9 cellular contexts compared by ENCODE assay signal in the genomic region with DNA sequence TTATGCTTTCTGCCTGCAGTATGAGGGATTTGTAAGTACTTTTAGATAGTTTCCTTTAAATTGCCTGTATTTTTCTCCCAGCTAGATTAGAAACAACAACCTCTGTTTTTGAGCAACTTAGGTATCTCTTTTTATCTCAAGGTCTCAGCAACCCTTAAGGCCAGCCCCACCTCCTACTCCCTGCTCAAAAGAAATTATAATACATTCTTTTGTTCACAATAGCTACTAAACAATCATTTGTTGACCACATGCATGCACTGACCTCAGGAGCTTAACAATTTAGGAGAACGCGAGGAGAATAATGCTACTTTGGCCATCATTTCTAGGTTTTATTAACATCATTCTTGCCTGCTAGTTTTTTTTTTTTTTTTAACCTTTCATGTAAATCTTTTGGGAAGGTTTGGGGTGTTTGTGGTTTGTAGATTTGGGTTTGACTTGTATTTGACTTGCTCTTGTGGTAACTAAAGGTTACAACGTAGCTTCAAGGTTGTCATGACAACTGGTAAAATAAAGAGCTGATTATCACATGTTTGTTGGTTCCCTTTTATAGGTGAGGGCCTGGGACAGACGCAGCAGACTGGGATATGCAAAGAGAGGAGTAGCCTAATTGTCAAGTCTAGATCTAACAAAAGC. TPM values are rescaled to one million over a fixed set of nuclear protein-coding genes. Genes with fewer than 3 reads are reported as not detected.
DNase-seq lines count a peak whose midpoint lies in the region; ATAC-seq and TF ChIP-seq lines count a peak whose summit lies in the region.
"Had no signal": no experiment of that assay in that cellular context is flagged by ENCODE, and none has a peak within 500 bp of the region (broad histone marks: within the 10 kb centered on the region; RNA-seq: fewer than 3 reads in every experiment).

No MANE protein-coding gene starts in this region.

- WGBS in transverse colon (ENCODE audit: low coverage in 1 of 2), 2 donors, result 48 to 78% methylated on average over 2 to 4 of the region's 4 CpGs

- no peaks in the 10 kb centered on the region for H3K36me3 ChIP-seq in CD8-positive, alpha-beta T cell (ENCODE audit: insufficient read depth, low read length)
- no peaks in the 10 kb centered on the region for H3K36me3 ChIP-seq in transverse colon

- H3K9me3 ChIP-seq in CD8-positive, alpha-beta T cell (ENCODE audit: low read length), result no peaks in the 10 kb centered on the region
- no peaks in the 10 kb centered on the region for H3K9me3 ChIP-seq in transverse colon

- TF ChIP-seq EP300 in transverse colon (IDR thresholded peaks at IDR 0.05; ENCODE audit: low read depth), result no peak

- POLR2A ChIA-PET in CD8-positive, alpha-beta T cell (lab: Charles Lee), result no interaction called here
- POLR2A ChIA-PET in activated naive CD8-positive, alpha-beta T cell treated with anti-CD3 and anti-CD28 coated beads, Interleukin-2, amount 10 ng/mL, durations not matched to agents 7 days and 5 days (lab: Charles Lee), result interaction anchor here (0.7 to 1.2 kb wide), 2 partner anchors 130 to 617 kb away, joined by 4 read pairs; no protein-coding TSS in a partner anchor

- DNase-seq in CD8-positive, alpha-beta T cell, result peak in 2 of 7 experiments; percentile 25 to 27
- DNase-seq in activated naive CD8-positive, alpha-beta T cell treated with anti-CD3 and anti-CD28 coated beads, Interleukin-2, amount 10 ng/mL, durations not matched to agents 7 days and 5 days, result no peak
- DNase-seq in transverse colon (no peak), H4 (ENCODE audit: low spot score) (no peak), mucosa of gallbladder (ENCODE audit: low spot score) (no peak), left lobe of liver (ENCODE audit: low spot score) (no peak)

- no peaks in the 10 kb centered on the region for H3K9me3 Mint-ChIP-seq in CD8-positive, alpha-beta T cell
- H3K9me3 Mint-ChIP-seq in activated naive CD8-positive, alpha-beta T cell treated with anti-CD3 and anti-CD28 coated beads, Interleukin-2, amount 10 ng/mL, durations not matched to agents 7 days and 5 days, result no peaks in the 10 kb centered on the region
- H3K9me3 Mint-ChIP-seq: activated naive CD4-positive, alpha-beta T cell treated with anti-CD3 and anti-CD28 coated beads, Interleukin-2, amount 50 U/mL, for 72 hours had no signal

- H3K4me1 ChIP-seq in CD8-positive, alpha-beta T cell (ENCODE audit: insufficient read depth, low read length), result no peaks in the 10 kb centered on the region
- peaks cover 0 to 4% (median 0%) of the 10 kb centered on the region in 4 donors for H3K4me1 ChIP-seq in transverse colon

- H3K27me3 ChIP-seq in CD8-positive, alpha-beta T cell (ENCODE audit: insufficient read depth, low read length), result no peaks in the 10 kb centered on the region
- no peaks in the 10 kb centered on the region for H3K27me3 ChIP-seq in transverse colon

- intact Hi-C loops in CD8-positive, alpha-beta T cell (cut with DNase I, micrococcal nuclease), result no loop called here
- intact Hi-C loops in transverse colon (cut with DNase I; ENCODE audit: low total_unique reads), result no loop called here

- in situ Hi-C loops in transverse colon (cut with MboI; ENCODE audit: low pct_ligation_motif_present in 1 of 4, low pct_unique_long_range_greater_than_20kb in 1 of 4, low sequenced_read_pairs in 3 of 4), result no loop called here

- no peak overlapping the region for H3K4me3 Mint-ChIP-seq in CD8-positive, alpha-beta T cell
- H3K4me3 Mint-ChIP-seq in activated naive CD8-positive, alpha-beta T cell treated with anti-CD3 and anti-CD28 coated beads, Interleukin-2, amount 10 ng/mL, durations not matched to agents 7 days and 5 days, result peak overlapping the region; percentile 38

- no peak overlapping the region for H3K4me3 ChIP-seq in CD8-positive, alpha-beta T cell (ENCODE audit: low read depth, low read length)
- no peak overlapping the region for H3K4me3 ChIP-seq in transverse colon

- no peak overlapping the region for H3K27ac ChIP-seq in CD8-positive, alpha-beta T cell (ENCODE audit: low read depth, low read length)
- no peak overlapping the region for H3K27ac ChIP-seq in transverse colon

- no peaks in the 10 kb centered on the region for H3K27me3 Mint-ChIP-seq in CD8-positive, alpha-beta T cell (ENCODE audit: low read depth)
- H3K27me3 Mint-ChIP-seq in activated naive CD8-positive, alpha-beta T cell treated with anti-CD3 and anti-CD28 coated beads, Interleukin-2, amount 10 ng/mL, durations not matched to agents 7 days and 5 days, result no peaks in the 10 kb centered on the region

- no peak for TF ChIP-seq POLR2A in transverse colon (IDR thresholded peaks at IDR 0.05)

- H3K4me1 Mint-ChIP-seq in CD8-positive, alpha-beta T cell (ENCODE audit: low read depth), result peaks cover 20% of the 10 kb centered on the region
- peaks cover 16% of the 10 kb centered on the region for H3K4me1 Mint-ChIP-seq in activated naive CD8-positive, alpha-beta T cell treated with anti-CD3 and anti-CD28 coated beads, Interleukin-2, amount 10 ng/mL, durations not matched to agents 7 days and 5 days

- H3K27ac Mint-ChIP-seq in CD8-positive, alpha-beta T cell, result peak overlapping the region; percentile 91
- peak overlapping the region; percentile 25 for H3K27ac Mint-ChIP-seq in activated naive CD8-positive, alpha-beta T cell treated with anti-CD3 and anti-CD28 coated beads, Interleukin-2, amount 10 ng/mL, durations not matched to agents 7 days and 5 days

- peaks cover 10% of the 10 kb centered on the region for H3K36me3 Mint-ChIP-seq in CD8-positive, alpha-beta T cell
- no peaks in the 10 kb centered on the region for H3K36me3 Mint-ChIP-seq in activated naive CD8-positive, alpha-beta T cell treated with anti-CD3 and anti-CD28 coated beads, Interleukin-2, amount 10 ng/mL, durations not matched to agents 7 days and 5 days

- CTCF ChIA-PET in CD8-positive, alpha-beta T cell (lab: Charles Lee), result interaction anchor here (0.6 kb wide), 1 partner anchor 1805 kb away, joined by 4 read pairs; no protein-coding TSS in a partner anchor

- no peak for ATAC-seq in CD8-positive, alpha-beta T cell
- ATAC-seq in GM19351 (IDR thresholded peaks at IDR 0.05; ENCODE audit: unreplicated experiment) (peak; percentile 57), HG03565 (IDR thresholded peaks at IDR 0.05; ENCODE audit: unreplicated experiment) (peak; percentile 66), left lobe of liver (no peak)
- ATAC-seq in activated naive CD8-positive, alpha-beta T cell treated with anti-CD3 and anti-CD28 coated beads, Interleukin-2, amount 10 ng/mL, durations not matched to agents 7 days and 5 days (ENCODE audit: low read depth), result no peak

- no peak for TF ChIP-seq CTCF in CD8-positive, alpha-beta T cell (IDR thresholded peaks at IDR 0.05)
- no peak for TF ChIP-seq CTCF in transverse colon (IDR thresholded peaks at IDR 0.05)

RNA-seq across cellular contexts. Expression of gene PABIR2, which starts 6.7 kb away (rescaled TPM):
- total RNA-seq in CD8-positive, alpha-beta T cell, result 10 to 100 TPM; 27.1 to 27.8 TPM
- 10 to 100 TPM; 59.7 to 64.5 TPM for total RNA-seq in activated naive CD8-positive, alpha-beta T cell treated with anti-CD3 and anti-CD28 coated beads, Interleukin-2, amount 10 ng/mL, durations not matched to agents 7 days and 5 days
- total RNA-seq in transverse colon (10 to 100 TPM in 3 of 4 donors, 1 to 10 TPM in 1; 3.4 to 23.3 (median 14.4) TPM), mucosa of gallbladder (18.4 TPM), left lobe of liver (4.8 TPM)
- 12.8 and 14.8 TPM in 2 replicates for total RNA-seq in H4 (2014; rRNA removed; shearing (Covaris generic))

Comparison
In these comparisons a context has a peak if more than half of its experiments do, and no peak if none do; other contexts are left out.
1. ATAC-seq: peak in GM19351 (single experiment) and HG03565 (single experiment); none in CD8-positive, alpha-beta T cell (single experiment), activated naive CD8-positive, alpha-beta T cell treated with anti-CD3 and anti-CD28 coated beads, Interleukin-2, amount 10 ng/mL, durations not matched to agents 7 days and 5 days (single experiment) and left lobe of liver (single experiment).